ENCODE assay signal across 8 cellular contexts in the genomic region with DNA sequence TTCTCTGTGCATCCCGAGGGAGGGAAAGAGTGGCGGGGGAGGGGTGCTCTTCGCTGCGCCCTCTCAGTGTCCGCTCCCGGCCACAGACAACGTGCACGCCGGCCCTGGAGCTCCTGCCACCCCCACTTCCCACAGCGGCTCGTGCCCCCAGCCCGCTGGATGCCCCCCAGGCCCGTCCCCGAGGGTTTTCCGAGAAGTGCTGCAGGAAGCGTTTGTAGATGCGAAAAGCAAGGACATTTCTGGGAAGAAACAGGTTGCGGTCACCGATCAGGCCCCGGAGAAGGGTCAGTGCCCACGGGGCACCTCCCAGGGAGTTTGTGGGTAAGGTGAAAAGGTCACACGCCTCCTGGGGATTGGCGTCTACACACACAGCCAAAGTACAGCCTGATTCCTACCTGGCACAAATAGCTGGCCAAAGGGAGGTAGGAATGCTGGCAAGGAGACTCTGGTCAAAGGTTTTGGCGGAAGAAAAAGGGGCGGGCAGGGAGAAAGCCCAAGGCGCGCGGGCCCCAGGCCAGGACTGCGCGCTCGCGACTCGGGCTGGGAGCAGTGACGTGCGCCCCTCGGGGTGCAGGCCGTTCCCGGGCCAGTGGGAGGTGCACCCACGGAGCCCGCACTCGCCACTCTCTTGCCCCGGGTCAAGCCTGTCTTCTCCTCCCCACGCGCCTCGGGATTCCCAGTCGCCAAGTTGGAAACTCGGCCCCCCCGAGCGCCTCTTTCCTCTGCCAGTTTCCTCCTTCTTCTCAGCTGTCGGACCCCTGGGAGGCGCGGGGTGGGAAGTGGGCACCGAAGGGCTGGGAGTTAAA. TPM values are rescaled to one million over a fixed set of nuclear protein-coding genes. Genes with fewer than 3 reads are reported as not detected.
DNase-seq lines count a peak whose midpoint lies in the region; ATAC-seq and TF ChIP-seq lines count a peak whose summit lies in the region.

No MANE protein-coding gene starts in this region.

- H3K36me3 Mint-ChIP-seq in activated T-helper 2 cell treated with anti-CD3 and anti-CD28 coated beads, Interferon-gamma antibody, Interleukin-2, Interleukin-4, amounts not matched to agents 10 μg/mL and 5 μg/mL and 100 μg/mL, durations not matched to agents 14 hours and 24 hours and 36 hours (ENCODE audit: low read depth) = no peaks in the 10 kb centered on the region
- H3K36me3 Mint-ChIP-seq in glutamatergic neuron (ENCODE audit: unreplicated experiment) = no peaks in the 10 kb centered on the region
- H3K36me3 Mint-ChIP-seq in osteocyte (ENCODE audit: unreplicated experiment) = peaks cover 5% of the 10 kb centered on the region

- DNase-seq in AG04449 (ENCODE audit: low read depth, low spot score) (no peak), HCEC 1CT (peak; percentile 81), glutamatergic neuron (no peak), osteocyte (ENCODE audit: extremely low spot score, unreplicated experiment) (peak; percentile 85), activated gamma-delta T cell treated with Interleukin-2 at 50 U/mL for 16 hours (no peak)
- DNase-seq in activated T-helper 2 cell treated with anti-CD3 and anti-CD28 coated beads, Interferon-gamma antibody, Interleukin-2, Interleukin-4, amounts not matched to agents 10 μg/mL and 5 μg/mL and 100 μg/mL, durations not matched to agents 14 hours and 24 hours and 36 hours (ENCODE audit: low spot score) = no peak

- POLR2A ChIA-PET in AG04449 (lab: Yijun Ruan, JAX) = interaction anchor here (1.8 to 2.3 kb wide), 2 partner anchors 30 to 77 kb away, joined by 6 to 10 read pairs; no protein-coding TSS in a partner anchor

- TF ChIP-seq CTCF in AG04449 (IDR thresholded peaks at IDR 0.05; ENCODE audit: insufficient read depth, low read length, missing control alignments) (peak; percentile 2), glutamatergic neuron (IDR thresholded peaks at IDR 0.05; ENCODE audit: partially characterized antibody, unreplicated experiment) (no peak), osteocyte (IDR thresholded peaks at IDR 0.05) (no peak)

- peak overlapping the region; percentile 86 for H3K4me3 ChIP-seq in AG04449 (ENCODE audit: low read depth, low read length)

- H3K4me3 Mint-ChIP-seq in activated T-helper 2 cell treated with anti-CD3 and anti-CD28 coated beads, Interferon-gamma antibody, Interleukin-2, Interleukin-4, amounts not matched to agents 10 μg/mL and 5 μg/mL and 100 μg/mL, durations not matched to agents 14 hours and 24 hours and 36 hours (ENCODE audit: low read depth) = peak overlapping the region; percentile 50
- peak overlapping the region; percentile 89 for H3K4me3 Mint-ChIP-seq in glutamatergic neuron (ENCODE audit: unreplicated experiment)
- H3K4me3 Mint-ChIP-seq in osteocyte (ENCODE audit: unreplicated experiment) = peak overlapping the region; percentile 80

- no peak overlapping the region for H3K27ac Mint-ChIP-seq in activated T-helper 2 cell treated with anti-CD3 and anti-CD28 coated beads, Interferon-gamma antibody, Interleukin-2, Interleukin-4, amounts not matched to agents 10 μg/mL and 5 μg/mL and 100 μg/mL, durations not matched to agents 14 hours and 24 hours and 36 hours
- H3K27ac Mint-ChIP-seq in glutamatergic neuron (ENCODE audit: unreplicated experiment) (peak overlapping the region; percentile 64), osteocyte (ENCODE audit: unreplicated experiment) (peak overlapping the region; percentile 86)

- no peak for ATAC-seq in HG02970 (IDR thresholded peaks at IDR 0.05; ENCODE audit: low FRiP score, unreplicated experiment)
- no peak for ATAC-seq in GM21423 (IDR thresholded peaks at IDR 0.05; ENCODE audit: unreplicated experiment)

- H3K4me1 Mint-ChIP-seq in activated T-helper 2 cell treated with anti-CD3 and anti-CD28 coated beads, Interferon-gamma antibody, Interleukin-2, Interleukin-4, amounts not matched to agents 10 μg/mL and 5 μg/mL and 100 μg/mL, durations not matched to agents 14 hours and 24 hours and 36 hours (ENCODE audit: low read depth) = peaks cover 29% of the 10 kb centered on the region
- H3K4me1 Mint-ChIP-seq in glutamatergic neuron (ENCODE audit: low read depth, unreplicated experiment) = peaks cover 2% of the 10 kb centered on the region
- H3K4me1 Mint-ChIP-seq in osteocyte (ENCODE audit: unreplicated experiment) = peaks cover 50% of the 10 kb centered on the region

- no peaks in the 10 kb centered on the region for H3K9me3 Mint-ChIP-seq in activated T-helper 2 cell treated with anti-CD3 and anti-CD28 coated beads, Interferon-gamma antibody, Interleukin-2, Interleukin-4, amounts not matched to agents 10 μg/mL and 5 μg/mL and 100 μg/mL, durations not matched to agents 14 hours and 24 hours and 36 hours
- H3K9me3 Mint-ChIP-seq in glutamatergic neuron (ENCODE audit: unreplicated experiment) (peaks cover 18% of the 10 kb centered on the region), osteocyte (ENCODE audit: unreplicated experiment) (no peaks in the 10 kb centered on the region)

- H3K27me3 Mint-ChIP-seq in activated T-helper 2 cell treated with anti-CD3 and anti-CD28 coated beads, Interferon-gamma antibody, Interleukin-2, Interleukin-4, amounts not matched to agents 10 μg/mL and 5 μg/mL and 100 μg/mL, durations not matched to agents 14 hours and 24 hours and 36 hours (ENCODE audit: low read depth) = peaks cover 57% of the 10 kb centered on the region
- peaks cover 14% of the 10 kb centered on the region for H3K27me3 Mint-ChIP-seq in glutamatergic neuron (ENCODE audit: unreplicated experiment)
- no peaks in the 10 kb centered on the region for H3K27me3 Mint-ChIP-seq in osteocyte (ENCODE audit: unreplicated experiment)

- CTCF ChIA-PET in AG04449 (lab: Yijun Ruan, JAX) = interaction anchor here (1.2 kb wide), 1 partner anchor 220 kb away, joined by 4 read pairs; no protein-coding TSS in a partner anchor

- intact Hi-C loops in activated T-helper 2 cell treated with anti-CD3 and anti-CD28 coated beads, Interferon-gamma antibody, Interleukin-2, Interleukin-4, amounts not matched to agents 10 μg/mL and 5 μg/mL and 100 μg/mL, durations not matched to agents 14 hours and 24 hours and 36 hours (cut with micrococcal nuclease) = loop anchor here (1.0 to 10.0 kb wide), 4 partner anchors 27 to 329 kb away; no protein-coding TSS in a partner anchor

RNA-seq across cellular contexts. Expression of gene NRP1, which starts 1.5 kb away (rescaled TPM):
- total RNA-seq in activated T-helper 2 cell treated with anti-CD3 and anti-CD28 coated beads, Interferon-gamma antibody, Interleukin-2, Interleukin-4, amounts not matched to agents 10 μg/mL and 5 μg/mL and 100 μg/mL, durations not matched to agents 14 hours and 24 hours and 36 hours = 6.1 and 6.6 TPM in 2 replicates
- total RNA-seq in glutamatergic neuron (ENCODE audit: unreplicated experiment) = 100 TPM
- 208 and 222 TPM in 2 replicates for total RNA-seq in osteocyte

Comparison
In these comparisons a context has a peak if more than half of its experiments do, and no peak if none do; other contexts are left out.
1. DNase-seq: peak in HCEC 1CT (single experiment) and osteocyte (single experiment); none in AG04449 (single experiment), activated T-helper 2 cell treated with anti-CD3 and anti-CD28 coated beads, Interferon-gamma antibody, Interleukin-2, Interleukin-4, amounts not matched to agents 10 μg/mL and 5 μg/mL and 100 μg/mL, durations not matched to agents 14 hours and 24 hours and 36 hours (single experiment), glutamatergic neuron (single experiment) and activated gamma-delta T cell treated with Interleukin-2 at 50 U/mL for 16 hours (single experiment).
2. RNA of gene NRP1, which starts 1.5 kb away (total RNA-seq): 208 to 222 TPM in osteocyte and 100 TPM in glutamatergic neuron (single experiment); 6.1 to 6.6 TPM in activated T-helper 2 cell treated with anti-CD3 and anti-CD28 coated beads, Interferon-gamma antibody, Interleukin-2, Interleukin-4, amounts not matched to agents 10 μg/mL and 5 μg/mL and 100 μg/mL, durations not matched to agents 14 hours and 24 hours and 36 hours; every median in the first group is over 10 times any median in the second.
3. Peak in every context shown above with its lines, with median percentiles within 50 percentile points of each other: H3K4me3 Mint-ChIP-seq.